ENCODE assay signal across 8 cellular contexts in genomic region chr18:21598726-21599584, GRCh38. TPM values are rescaled to one million over a fixed set of nuclear protein-coding genes. Genes with fewer than 3 reads are reported as not detected.
DNase-seq lines count a peak whose midpoint lies in the region; ATAC-seq and TF ChIP-seq lines count a peak whose summit lies in the region.

No MANE protein-coding gene starts in this region.

- H3K27me3 ChIP-seq in DND-41 (ENCODE audit: insufficient read depth, low read length, poor library complexity), result no peaks in the 10 kb centered on the region
- no peaks in the 10 kb centered on the region for H3K27me3 ChIP-seq in Karpas-422 (ENCODE audit: low read length)
- no peaks in the 10 kb centered on the region for H3K27me3 ChIP-seq in mucosa of rectum (ENCODE audit: control insufficient read depth in 2 of 2, insufficient read depth in 2 of 2, low read length in 2 of 2)

- H3K9me2 ChIP-seq in Karpas-422 (replicated peaks; ENCODE audit: insufficient read depth, low read length), result no peaks in the 10 kb centered on the region

- H3K36me3 Mint-ChIP-seq in MCF 10A (ENCODE audit: insufficient read depth, unreplicated experiment), result peaks cover 16% of the 10 kb centered on the region

- H4K20me1 ChIP-seq in DND-41 (ENCODE audit: insufficient read depth, low read length) (peaks cover 12% of the 10 kb centered on the region; the same call in 1 of the 2 replicates), Karpas-422 (ENCODE audit: insufficient read depth, low read depth, low read length) (no peaks in the 10 kb centered on the region; the same call in 1 of the 2 replicates)

- CTCF ChIA-PET in MCF 10A (lab: Yijun Ruan, JAX), result interaction anchor here (0.6 to 3.1 kb wide), 6 partner anchors 12 to 345 kb away, joined by 3 to 64 read pairs (median 4); partner anchors contain the start of gene SNRPD1

- H3K79me2 ChIP-seq in DND-41 (ENCODE audit: insufficient read depth, low read length) (peaks cover 63% of the 10 kb centered on the region), Karpas-422 (ENCODE audit: low read length) (peaks cover 58% of the 10 kb centered on the region)

- ATAC-seq in DND-41 (ENCODE audit: insufficient read depth, low read depth) (no peak), HG03175 (IDR thresholded peaks at IDR 0.05; ENCODE audit: unreplicated experiment) (no peak), esophagus mucosa (no peak)

- H3K9ac ChIP-seq in DND-41 (ENCODE audit: low read depth, low read length), result peak overlapping the region; percentile 70
- H3K9ac ChIP-seq in Karpas-422 (ENCODE audit: low read length), result peak overlapping the region; percentile 83
- peak overlapping the region; percentile 97 to 99 for H3K9ac ChIP-seq in mucosa of rectum (ENCODE audit: low read depth in 1 of 2, low read length in 2 of 2)

- H3K4me1 ChIP-seq in DND-41 (ENCODE audit: insufficient read depth, low read length) (peaks cover 38% of the 10 kb centered on the region), Karpas-422 (ENCODE audit: low read length) (peaks cover 21% of the 10 kb centered on the region), mucosa of rectum (ENCODE audit: control insufficient read depth in 2 of 2, insufficient read depth in 2 of 2, low read length in 2 of 2) (peaks cover 0 to 7% of the 10 kb centered on the region in 2 donors)

- H3K9me3 ChIP-seq in DND-41 (ENCODE audit: insufficient read depth, low read length, severe bottlenecking) (peaks cover under 1% of the 10 kb centered on the region), Karpas-422 (ENCODE audit: low read length) (no peaks in the 10 kb centered on the region; the same call in 1 of the 2 replicates), mucosa of rectum (ENCODE audit: control insufficient read depth in 2 of 2, low read length in 2 of 2) (no peaks in the 10 kb centered on the region)

- no peak for DNase-seq in DND-41
- DNase-seq in Karpas-422, result peak; percentile 82
- peak; percentile 22 for DNase-seq in MCF 10A (ENCODE audit: unreplicated experiment)
- no peak for DNase-seq in DMS 273 treated with DMSO at 0.1 percent for 48 hours (lab: John Stamatoyannopoulos, UW)
- DNase-seq in A172 (ENCODE audit: low spot score), result no peak

- peak overlapping the region; percentile 99 for H3K27ac Mint-ChIP-seq in MCF 10A (ENCODE audit: low read depth, unreplicated experiment)

- H2AFZ ChIP-seq in DND-41 (ENCODE audit: low read depth, low read length) (peak overlapping the region; percentile 87), Karpas-422 (ENCODE audit: low read length) (0 out of 2 replicates have a peak overlapping the region, but pooled peaks have one; percentile 25)

- intact Hi-C loops in MCF 10A (cut with micrococcal nuclease), result no loop called here

- TF ChIP-seq CTCF in DND-41 (IDR thresholded peaks at IDR 0.05; ENCODE audit: borderline replicate concordance, extremely low read depth, low read length, poor library complexity, severe bottlenecking), result no peak
- TF ChIP-seq CTCF in MCF 10A (IDR thresholded peaks at IDR 0.05; ENCODE audit: unreplicated experiment), result no peak

- no peaks in the 10 kb centered on the region for H3K9me3 Mint-ChIP-seq in MCF 10A (ENCODE audit: unreplicated experiment)

- H3K27me3 Mint-ChIP-seq in MCF 10A (ENCODE audit: insufficient read depth, unreplicated experiment), result no peaks in the 10 kb centered on the region

- H3K27ac ChIP-seq in DND-41 (ENCODE audit: low read length), result peak overlapping the region; percentile 75
- H3K27ac ChIP-seq in Karpas-422 (ENCODE audit: low read length), result peak overlapping the region; percentile 84
- H3K27ac ChIP-seq in mucosa of rectum (ENCODE audit: low read depth in 2 of 2, low read length in 2 of 2), result peak overlapping the region; percentile 98 to 100

- H3K4me3 Mint-ChIP-seq in MCF 10A (ENCODE audit: unreplicated experiment), result peak overlapping the region; percentile 99

- BruUV-seq in MCF 10A (replicated peaks; lab: Mats Ljungman, UMichigan), result no TSS peak

- H3K36me3 ChIP-seq in DND-41 (ENCODE audit: insufficient read depth, low read length) (peaks cover 3% of the 10 kb centered on the region), Karpas-422 (ENCODE audit: insufficient read depth, low read length) (peaks cover 16% of the 10 kb centered on the region), mucosa of rectum (ENCODE audit: control insufficient read depth in 2 of 2, insufficient read depth in 2 of 2, low read length in 2 of 2) (peaks cover 0 to 2% of the 10 kb centered on the region in 2 donors)

- H3K4me2 ChIP-seq in DND-41 (ENCODE audit: insufficient read depth, low read length), result peak overlapping the region; percentile 90
- H3K4me2 ChIP-seq in Karpas-422 (ENCODE audit: low read depth, low read length, poor library complexity, severe bottlenecking), result peak overlapping the region; percentile 84

- peaks cover 5% of the 10 kb centered on the region for H3K4me1 Mint-ChIP-seq in MCF 10A (ENCODE audit: insufficient read depth, unreplicated experiment)

- H3K4me3 ChIP-seq in DND-41 (ENCODE audit: low read depth in 1 of 2, low read length in 2 of 2) (peak overlapping the region; percentile 51 to 98), Karpas-422 (ENCODE audit: low read length) (peak overlapping the region; percentile 86), mucosa of rectum (ENCODE audit: low read length in 2 of 2) (peak overlapping the region; percentile 91 to 93)

- POLR2A ChIA-PET in MCF 10A (lab: Yijun Ruan, JAX), result interaction anchor here (0.6 to 3.2 kb wide), 12 partner anchors 9 to 550 kb away, joined by 3 to 129 read pairs (median 10); partner anchors contain the start of genes ABHD3, MIB1, ROCK1 and SNRPD1

RNA-seq across cellular contexts. Expression of gene ESCO1, which starts 1.5 kb away (rescaled TPM):
- total RNA-seq in Karpas-422 (2014; rRNA removed; shearing (Covaris generic); ENCODE audit: low replicate concordance), result 23.6 and 35.5 TPM in 2 replicates
- total RNA-seq in MCF 10A (2022) (18.8 and 19.2 TPM in 2 replicates), esophagus mucosa (10.0 TPM)
- total RNA-seq in A172 (2014; rRNA removed; shearing (Covaris generic)), result 21.4 and 29.2 TPM in 2 replicates

RNA-seq across cellular contexts. Expression of gene SNRPD1, which starts 13.2 kb away (rescaled TPM):
- 20.4 and 44.3 TPM in 2 replicates for total RNA-seq in Karpas-422 (2014; rRNA removed; shearing (Covaris generic); ENCODE audit: low replicate concordance)
- total RNA-seq in MCF 10A (2022) (108 and 110 TPM in 2 replicates), esophagus mucosa (57.2 TPM)
- 69.5 and 94.1 TPM in 2 replicates for total RNA-seq in A172 (2014; rRNA removed; shearing (Covaris generic))

Comparison
In these comparisons a context has a peak if more than half of its experiments do, and no peak if none do; other contexts are left out.
1. DNase-seq: peak in Karpas-422 (single experiment) and MCF 10A (single experiment); none in DND-41 (single experiment), DMS 273 treated with DMSO at 0.1 percent for 48 hours (single experiment) and A172 (single experiment).
2. Peak in every context shown above with its lines, with median percentiles within 50 percentile points of each other: H3K27ac ChIP-seq, H3K4me3 ChIP-seq and H3K9ac ChIP-seq.